19 cellular contexts compared by ENCODE assay signal in the genomic region with DNA sequence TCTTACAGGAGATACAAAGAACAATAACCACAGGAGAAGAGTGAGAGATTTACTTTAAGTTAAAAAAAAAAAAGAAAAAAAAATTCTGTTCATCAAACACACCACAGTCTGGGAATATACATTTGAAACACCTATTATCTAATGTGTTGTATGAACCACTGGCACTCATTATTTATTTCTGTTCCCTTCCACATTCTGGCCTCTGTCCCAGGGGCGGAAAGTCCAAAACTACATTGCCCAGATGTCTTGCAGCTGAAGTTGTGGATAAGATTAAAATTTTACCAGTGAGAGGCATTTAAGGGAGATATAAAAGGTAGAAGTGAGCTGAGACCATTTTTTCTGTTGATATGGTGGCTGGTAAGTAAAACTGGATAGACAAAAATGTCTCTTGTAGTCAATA. TPM values are rescaled to one million over a fixed set of nuclear protein-coding genes. Genes with fewer than 3 reads are reported as not detected.
DNase-seq lines count a peak whose midpoint lies in the region; ATAC-seq, FAIRE-seq and TF ChIP-seq lines count a peak whose summit lies in the region.
"Had no signal": no experiment of that assay in that cellular context is flagged by ENCODE, and none has a peak within 500 bp of the region (broad histone marks: within the 10 kb centered on the region; RNA-seq: fewer than 3 reads in every experiment).

No MANE protein-coding gene starts in this region.

- no peak for FAIRE-seq in HepG2 (lab: Jason Lieb, UNC)
- FAIRE-seq: GM12892, H1 had no signal

- H3K27me3 ChIP-seq in liver (ENCODE audit: control insufficient read depth in 4 of 4, insufficient read depth in 4 of 4, low read length in 3 of 4) (no peaks in the 10 kb centered on the region), HepG2 (ENCODE audit: control insufficient read depth in 1 of 2, insufficient read depth in 2 of 2, low read length in 2 of 2) (no peaks in the 10 kb centered on the region)
- H3K27me3 ChIP-seq: BE2C; BLaER1 treated with 17β-estradiol and CSF1 and Interleukin-3, amounts not matched to agents 10 nM and 100 nM had no signal

- H3K9ac ChIP-seq in liver (ENCODE audit: low read depth in 1 of 2, low read length in 2 of 2) (no peak overlapping the region), HepG2 (ENCODE audit: insufficient read depth, low read depth, low read length) (no peak overlapping the region)
- H3K9ac ChIP-seq: BLaER1 treated with 17β-estradiol and CSF1 and Interleukin-3, amounts not matched to agents 10 nM and 100 nM had no signal

- H3K4me2 ChIP-seq in HepG2 (ENCODE audit: low read depth, low read length) = no peak overlapping the region
- H3K4me2 ChIP-seq: BLaER1 treated with 17β-estradiol and CSF1 and Interleukin-3, amounts not matched to agents 10 nM and 100 nM had no signal

- intact Hi-C loops in Right ventricle myocardium superior (cut with DNase I) = no loop called here
- intact Hi-C loops in cardiac septum (cut with DNase I) = no loop called here
- intact Hi-C loops in HepG2 (cut with micrococcal nuclease; ENCODE audit: unreplicated experiment) = no loop called here

- no peaks in the 10 kb centered on the region for H3K79me2 ChIP-seq in HepG2 (ENCODE audit: insufficient read depth, low read length)

- POLR2A ChIA-PET in HepG2 (lab: Yijun Ruan, JAX) = no interaction called here

- no peak overlapping the region for H2AFZ ChIP-seq in HepG2 (ENCODE audit: low read length)

- no peak overlapping the region for H3K27ac ChIP-seq in liver (ENCODE audit: low read depth in 1 of 2, low read length in 2 of 2)
- H3K27ac ChIP-seq in HepG2 (ENCODE audit: extremely low read length, insufficient read depth, low read length) = no peak overlapping the region
- H3K27ac ChIP-seq: 22Rv1; BLaER1 treated with 17β-estradiol and CSF1 and Interleukin-3, amounts not matched to agents 10 nM and 100 nM had no signal

- H4K20me1 ChIP-seq in HepG2 (ENCODE audit: insufficient read depth, low read length) = no peaks in the 10 kb centered on the region
- H4K20me1 ChIP-seq: BLaER1 treated with 17β-estradiol and CSF1 and Interleukin-3, amounts not matched to agents 10 nM and 100 nM had no signal

- no peak for TF ChIP-seq RAD21 in liver (IDR thresholded peaks at IDR 0.05)
- no peak for TF ChIP-seq RAD21 in HepG2 (CRISPR knock-in tag; IDR thresholded peaks at IDR 0.05)

- CTCF ChIA-PET in HepG2 (lab: Yijun Ruan, JAX; ENCODE audit: low intra/inter-chr PET ratio, low total read pairs) = no interaction called here

- DNase-seq in Right ventricle myocardium superior (no peak), cardiac septum (ENCODE audit: low spot score) (no peak), HepG2 (ENCODE audit: low spot score) (no peak), left lobe of liver (ENCODE audit: low spot score) (peak; percentile 57), DMS 273 treated with DMSO at 0.1 percent for 48 hours (lab: John Stamatoyannopoulos, UW) (no peak), DMS53 (lab: John Stamatoyannopoulos, UW) (no peak)
- DNase-seq: ACHN; AML-193; BE2C; CD4-positive, alpha-beta T cell; CD8-positive, alpha-beta memory T cell; DND-41; H7; HCEC 1CT had no signal

- peak; percentile 39 for ATAC-seq in Right ventricle myocardium superior (ENCODE audit: poor library complexity)
- ATAC-seq in HepG2 = no peak
- peak; percentile 93 for ATAC-seq in left lobe of liver

- H3K36me3 ChIP-seq in liver (ENCODE audit: control insufficient read depth in 4 of 4, insufficient read depth in 3 of 4, low read depth in 1 of 4, low read length in 3 of 4) = peaks cover 0 to 2% (median 0%) of the 10 kb centered on the region in 4 donors
- H3K36me3 ChIP-seq in HepG2 (replicated peaks in 1 of 2; ENCODE audit: control insufficient read depth in 1 of 2, insufficient read depth in 2 of 2, low read length in 2 of 2) = no peaks in the 10 kb centered on the region
- H3K36me3 ChIP-seq: BE2C had no signal

- H3K4me3 ChIP-seq in liver (ENCODE audit: low read depth in 1 of 3, low read length in 3 of 3) = no peak overlapping the region
- no peak overlapping the region for H3K4me3 ChIP-seq in HepG2 (replicated peaks in 1 of 3; ENCODE audit: insufficient read depth in 1 of 3, low read depth in 2 of 3, low read length in 3 of 3)
- H3K4me3 ChIP-seq: BLaER1 treated with 17β-estradiol and CSF1 and Interleukin-3, amounts not matched to agents 10 nM and 100 nM had no signal

- 61% methylated on average over 1 of the region's 1 CpG for WGBS in liver
- WGBS in HepG2 (ENCODE audit: low lambda C conversion rate) = 96% methylated on average over 1 of the region's 1 CpG

- no peak for TF ChIP-seq POLR2A in HepG2 (IDR thresholded peaks at IDR 0.05; ENCODE audit: insufficient read depth in 1 of 2, low read depth in 2 of 2, low read length in 2 of 2)

- TF ChIP-seq EP300 in HepG2 (IDR thresholded peaks at IDR 0.05; ENCODE audit: low read depth in 2 of 2, low read length in 2 of 2) = no peak
- TF ChIP-seq EP300 in HepG2 (CRISPR knock-in tag; IDR thresholded peaks at IDR 0.05; ENCODE audit: borderline replicate concordance) = no peak

- TF ChIP-seq CTCF in liver (IDR thresholded peaks at IDR 0.05; ENCODE audit: low read depth, low read length, missing input control) (no peak), HepG2 (CRISPR knock-in tag; IDR thresholded peaks at IDR 0.05) (no peak)

- no peaks in the 10 kb centered on the region for H3K9me3 ChIP-seq in liver (ENCODE audit: control insufficient read depth in 4 of 4, low read length in 3 of 4)
- no peaks in the 10 kb centered on the region for H3K9me3 ChIP-seq in HepG2 (ENCODE audit: low read length)
- H3K9me3 ChIP-seq: BE2C had no signal

- in situ Hi-C loops in HepG2 (cut with HindIII; ENCODE audit: extremely low pct_ligation_motif_present, low pct_unique_long_range_greater_than_20kb) = no loop called here

- no TSS peak for BruUV-seq in HepG2 (replicated peaks; lab: Mats Ljungman, UMichigan)

- peaks cover 0 to 3% (median under 1%) of the 10 kb centered on the region in 4 donors for H3K4me1 ChIP-seq in liver (ENCODE audit: control insufficient read depth in 4 of 4, insufficient read depth in 4 of 4, low read length in 3 of 4)
- no peaks in the 10 kb centered on the region for H3K4me1 ChIP-seq in HepG2 (ENCODE audit: insufficient read depth, low read length)
- H3K4me1 ChIP-seq: BE2C; BLaER1 treated with 17β-estradiol and CSF1 and Interleukin-3, amounts not matched to agents 10 nM and 100 nM had no signal

RNA-seq across cellular contexts. Expression of a gene that starts 56.2 kb away (rescaled TPM):
- total RNA-seq in Right ventricle myocardium superior (8.9 TPM), cardiac septum (9.6 TPM), liver (10 to 100 TPM in 1 of 2 donors, 1 to 10 TPM in 1; 6.1 to 14.2 TPM), HepG2 (2016; rRNA removed; fragmentation: Illumina TruSeq; extraction: Trizol) (8.0 and 8.7 TPM in 2 replicates), left lobe of liver (2.5 TPM)
- polyA plus RNA-seq in liver (1 to 10 TPM; 1.2 to 1.9 TPM), HepG2 (2011; rRNA removed) (0.89 and 1.5 TPM in 2 replicates)
- 22.1 and 24.6 TPM in 2 replicates for total RNA-seq in HepG2 (2016; cell fraction: cytosol; rRNA removed; fragmentation: Illumina TruSeq; extraction: Trizol; ENCODE audit: low read depth)
- 8.5 and 8.6 TPM in 2 replicates for total RNA-seq in HepG2 (2016; cell fraction: insoluble cytoplasmic fraction; rRNA removed; fragmentation: Illumina TruSeq; extraction: Trizol)
- total RNA-seq in HepG2 (2016; cell fraction: membrane; rRNA removed; fragmentation: Illumina TruSeq; extraction: Trizol) = 7.6 and 8.6 TPM in 2 replicates
- 16.4 and 17.6 TPM in 2 replicates for total RNA-seq in HepG2 (2016; cell fraction: nucleus; rRNA removed; fragmentation: Illumina TruSeq; extraction: Trizol)
- 0.56 and 0.68 TPM in 2 replicates for polyA plus RNA-seq in HepG2 (2011; cell fraction: cytosol; rRNA removed)
- polyA plus RNA-seq in HepG2 (2011; cell fraction: nucleus; rRNA removed) = 1.4 and 1.5 TPM in 2 replicates
- polyA plus RNA-seq in HepG2 (2012) = 1.6 and 2.6 TPM in 2 replicates
- polyA plus RNA-seq in HepG2 (2016; cell fraction: cytosol; fragmentation: Illumina TruSeq; extraction: Trizol; ENCODE audit: low read depth) = 0.43 and 0.94 TPM in 2 replicates
- 7.2 and 8.7 TPM in 2 replicates for polyA plus RNA-seq in HepG2 (2016; cell fraction: insoluble cytoplasmic fraction; fragmentation: Illumina TruSeq; extraction: Trizol; ENCODE audit: low read depth)
- 1.7 TPM in 2 replicates for polyA plus RNA-seq in HepG2 (2016; cell fraction: membrane; fragmentation: Illumina TruSeq; extraction: Trizol; ENCODE audit: low read depth)
- 6.3 and 6.6 TPM in 2 replicates for polyA plus RNA-seq in HepG2 (2016; cell fraction: nucleus; fragmentation: Illumina TruSeq; extraction: Trizol; ENCODE audit: insufficient read depth, low read depth)
- polyA minus RNA-seq in HepG2 (2011; rRNA and poly(A)+ RNA removed; ENCODE audit: low replicate concordance) = 2.7 and 10.4 TPM in 2 replicates
- 2.4 and 4.1 TPM in 2 replicates for polyA minus RNA-seq in HepG2 (2011; cell fraction: cytosol; rRNA and poly(A)+ RNA removed)
- 16.3 and 19.3 TPM in 2 replicates for polyA minus RNA-seq in HepG2 (2011; cell fraction: nucleus; rRNA and poly(A)+ RNA removed)

RNA-seq across cellular contexts. Expression of a gene that starts 58.9 kb away (rescaled TPM):
- 3.3 TPM for total RNA-seq in Right ventricle myocardium superior
- total RNA-seq in cardiac septum = 5.7 TPM
- 1 to 10 TPM; 2.6 to 7.7 TPM for total RNA-seq in liver
- polyA plus RNA-seq in liver = 1 to 10 TPM; 2.4 to 6.9 TPM
- 3.3 and 5.2 TPM in 2 replicates for total RNA-seq in HepG2 (2016; rRNA removed; fragmentation: Illumina TruSeq; extraction: Trizol)
- 0.20 and 0.71 TPM in 2 replicates for total RNA-seq in HepG2 (2016; cell fraction: cytosol; rRNA removed; fragmentation: Illumina TruSeq; extraction: Trizol; ENCODE audit: low read depth)
- total RNA-seq in HepG2 (2016; cell fraction: insoluble cytoplasmic fraction; rRNA removed; fragmentation: Illumina TruSeq; extraction: Trizol) = 3.8 and 5.8 TPM in 2 replicates
- total RNA-seq in HepG2 (2016; cell fraction: membrane; rRNA removed; fragmentation: Illumina TruSeq; extraction: Trizol) = 1.4 and 1.7 TPM in 2 replicates
- 2.4 and 3.9 TPM in 2 replicates for total RNA-seq in HepG2 (2016; cell fraction: nucleus; rRNA removed; fragmentation: Illumina TruSeq; extraction: Trizol)
- polyA plus RNA-seq in HepG2 (2011; rRNA removed) = 1.6 and 2.8 TPM in 2 replicates
- 0.50 and 0.85 TPM in 2 replicates for polyA plus RNA-seq in HepG2 (2011; cell fraction: cytosol; rRNA removed)
- polyA plus RNA-seq in HepG2 (2011; cell fraction: nucleus; rRNA removed) = 1.5 and 1.9 TPM in 2 replicates
- 1.9 and 2.4 TPM in 2 replicates for polyA plus RNA-seq in HepG2 (2012)
- 0.35 and 0.62 TPM in 2 replicates for polyA plus RNA-seq in HepG2 (2016; cell fraction: cytosol; fragmentation: Illumina TruSeq; extraction: Trizol; ENCODE audit: low read depth)
- polyA plus RNA-seq in HepG2 (2016; cell fraction: insoluble cytoplasmic fraction; fragmentation: Illumina TruSeq; extraction: Trizol; ENCODE audit: low read depth) = 5.2 and 6.8 TPM in 2 replicates
- 0.84 and 1.6 TPM in 2 replicates for polyA plus RNA-seq in HepG2 (2016; cell fraction: membrane; fragmentation: Illumina TruSeq; extraction: Trizol; ENCODE audit: low read depth)
- polyA plus RNA-seq in HepG2 (2016; cell fraction: nucleus; fragmentation: Illumina TruSeq; extraction: Trizol; ENCODE audit: insufficient read depth, low read depth) = 5.7 and 5.9 TPM in 2 replicates
- polyA minus RNA-seq in HepG2 (2011; rRNA and poly(A)+ RNA removed; ENCODE audit: low replicate concordance) = 1.3 TPM in 1 of 2 replicates, not detected in the other
- polyA minus RNA-seq in HepG2 (2011; cell fraction: cytosol; rRNA and poly(A)+ RNA removed) = 0.70 and 1.1 TPM in 2 replicates
- 3.0 and 3.5 TPM in 2 replicates for polyA minus RNA-seq in HepG2 (2011; cell fraction: nucleus; rRNA and poly(A)+ RNA removed)
- 4.0 TPM for total RNA-seq in left lobe of liver
